11 cellular contexts compared by ENCODE assay signal in the genomic region with DNA sequence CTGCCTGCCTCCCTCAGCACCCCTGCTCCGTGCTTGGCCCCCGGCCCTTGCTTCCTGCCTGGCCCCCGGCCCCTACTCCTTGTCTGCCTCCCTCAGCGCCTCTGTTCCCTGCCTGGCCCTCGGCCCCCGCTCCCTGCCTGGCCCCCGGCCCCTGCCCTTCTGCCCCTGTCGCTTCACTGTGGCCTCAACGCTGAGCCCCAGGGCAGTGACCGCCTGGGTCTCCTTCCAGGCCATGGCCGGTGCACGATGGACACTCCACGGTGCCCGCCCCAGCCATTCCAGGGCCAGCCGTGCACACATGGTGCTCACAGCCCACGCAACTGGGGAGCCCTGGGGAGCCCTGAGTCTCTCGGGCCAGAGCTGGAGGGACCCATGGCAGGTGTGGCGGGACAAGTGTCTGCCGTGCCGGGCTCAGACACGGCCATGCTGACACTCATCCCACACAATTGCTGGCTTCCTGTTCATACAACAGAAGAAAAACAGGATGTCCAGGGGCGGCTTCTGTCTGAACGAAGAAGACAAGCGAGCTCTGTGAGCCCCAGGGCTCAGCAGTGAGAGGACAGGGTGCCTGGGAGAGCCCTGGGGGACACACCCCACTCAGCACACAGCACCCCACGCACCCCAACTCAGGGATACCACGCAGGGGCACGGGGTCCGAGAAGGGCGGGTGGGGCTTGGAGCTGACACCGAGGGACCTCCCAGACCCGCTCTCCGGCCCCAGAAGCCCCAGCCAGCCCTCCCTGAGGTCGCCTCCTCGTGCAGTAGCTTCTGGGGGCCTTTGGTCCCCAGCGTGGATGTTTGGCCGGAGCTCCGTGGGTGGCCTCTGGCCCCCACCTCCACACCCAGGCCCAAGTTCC. TPM values are rescaled to one million over a fixed set of nuclear protein-coding genes. Genes with fewer than 3 reads are reported as not detected.
A peak's percentile ranks its signal among the peaks of the same experiment; 100 is the strongest.
DNase-seq lines count a peak whose midpoint lies in the region; ATAC-seq and TF ChIP-seq lines count a peak whose summit lies in the region.
"Had no signal": no experiment of that assay in that cellular context is flagged by ENCODE, and none has a peak within 500 bp of the region (broad histone marks: within the 10 kb centered on the region; RNA-seq: fewer than 3 reads in every experiment).

No MANE protein-coding gene starts in this region.

- H3K27ac ChIP-seq in right cardiac atrium (ENCODE audit: low read length) = peak overlapping the region; percentile 43
- no peak overlapping the region for H3K27ac ChIP-seq in GM23248
- no peak overlapping the region for H3K27ac ChIP-seq in hepatocyte

- no peak overlapping the region for H3K4me3 ChIP-seq in right cardiac atrium (ENCODE audit: low read length)
- H3K4me3 ChIP-seq in GM23248 = no peak overlapping the region
- H3K4me3 ChIP-seq in hepatocyte = no peak overlapping the region

- H3K27me3 ChIP-seq in right cardiac atrium (ENCODE audit: control insufficient read depth, insufficient read depth) = no peaks in the 10 kb centered on the region
- H3K27me3 ChIP-seq in GM23248 (replicated peaks; ENCODE audit: insufficient read depth) = no peaks in the 10 kb centered on the region
- H3K27me3 ChIP-seq in hepatocyte = no peaks in the 10 kb centered on the region

- WGBS in right cardiac atrium = 47% methylated on average over 37 of the region's 37 CpGs
- WGBS in GM23248 (ENCODE audit: low coverage in 1 of 2, low lambda C conversion rate in 2 of 2, missing lambda C conversion rate in 2 of 2), 2 experiments = 88 to 89% methylated on average over 25 to 37 of the region's 37 CpGs
- 82% methylated on average over 23 of the region's 37 CpGs for WGBS in hepatocyte (ENCODE audit: low lambda C conversion rate, missing lambda C conversion rate)

- DNase-seq in T-helper 17 cell (no peak), right cardiac atrium (peak in 2 of 3 donors; percentile 57 to 63), NCI-H226 (no peak), mesenteric fat pad (ENCODE audit: low spot score) (no peak), GM23248 (no peak), hepatocyte (ENCODE audit: low spot score) (no peak)
- peak; percentile 18 for DNase-seq in activated T-helper 9 cell treated with anti-CD3 and anti-CD28 coated beads, Interleukin-2, amount 50 U/mL, for 16 hours (ENCODE audit: low read depth)
- DNase-seq in stimulated activated effector memory CD8-positive, alpha-beta T cell treated with anti-CD3 and anti-CD28 coated beads, Interleukin-12 subunit alpha, Interleukin-12 subunit beta, amount 100 ng/mL, for 72 hours (ENCODE audit: low spot score in 2 of 2) = no peak
- DNase-seq: amygdala, NCI-H1105, SIG-M5 had no signal

- no peaks in the 10 kb centered on the region for H3F3A ChIP-seq in GM23248 (ENCODE audit: insufficient read depth)

- H3K36me3 Mint-ChIP-seq in T-helper 17 cell (ENCODE audit: low read depth) = no peaks in the 10 kb centered on the region
- peaks cover 6% of the 10 kb centered on the region for H3K36me3 Mint-ChIP-seq in stimulated activated effector memory CD8-positive, alpha-beta T cell treated with anti-CD3 and anti-CD28 coated beads, Interleukin-12 subunit alpha, Interleukin-12 subunit beta, amount 100 ng/mL, for 72 hours

- peaks cover 7% of the 10 kb centered on the region for H3K4me1 Mint-ChIP-seq in T-helper 17 cell
- H3K4me1 Mint-ChIP-seq in stimulated activated effector memory CD8-positive, alpha-beta T cell treated with anti-CD3 and anti-CD28 coated beads, Interleukin-12 subunit alpha, Interleukin-12 subunit beta, amount 100 ng/mL, for 72 hours = peaks cover 18% of the 10 kb centered on the region

- no peaks in the 10 kb centered on the region for H4K20me1 ChIP-seq in GM23248 (ENCODE audit: insufficient read depth)
- H4K20me1 ChIP-seq in hepatocyte (ENCODE audit: insufficient read depth, poor library complexity, severe bottlenecking) = no peaks in the 10 kb centered on the region

- H3K4me3 Mint-ChIP-seq in T-helper 17 cell = peak overlapping the region; percentile 69
- H3K4me3 Mint-ChIP-seq in stimulated activated effector memory CD8-positive, alpha-beta T cell treated with anti-CD3 and anti-CD28 coated beads, Interleukin-12 subunit alpha, Interleukin-12 subunit beta, amount 100 ng/mL, for 72 hours = peak overlapping the region; percentile 35

- TF ChIP-seq CTCF in hepatocyte (IDR thresholded peaks at IDR 0.05; ENCODE audit: poor library complexity) = no peak

- H3K9me3 Mint-ChIP-seq in stimulated activated effector memory CD8-positive, alpha-beta T cell treated with anti-CD3 and anti-CD28 coated beads, Interleukin-12 subunit alpha, Interleukin-12 subunit beta, amount 100 ng/mL, for 72 hours = no peaks in the 10 kb centered on the region

- H3K79me2 ChIP-seq in GM23248 (ENCODE audit: insufficient read depth) (no peaks in the 10 kb centered on the region), hepatocyte (no peaks in the 10 kb centered on the region)

- intact Hi-C loops in right cardiac atrium (cut with DNase I) = no loop called here

- H3K27me3 Mint-ChIP-seq in T-helper 17 cell = no peaks in the 10 kb centered on the region

- H3K9me2 ChIP-seq in GM23248 (ENCODE audit: insufficient read depth) = no peaks in the 10 kb centered on the region
- no peaks in the 10 kb centered on the region for H3K9me2 ChIP-seq in hepatocyte (replicated peaks; ENCODE audit: insufficient read depth)

- ATAC-seq in T-helper 17 cell = no peak
- peak in 1 of 2 donors; percentile 54 for ATAC-seq in right cardiac atrium
- ATAC-seq in stimulated activated effector memory CD8-positive, alpha-beta T cell treated with anti-CD3 and anti-CD28 coated beads, Interleukin-12 subunit alpha, Interleukin-12 subunit beta, amount 100 ng/mL, for 72 hours = peak; percentile 76

- in situ Hi-C loops in GM23248 (cut with MboI) = no loop called here

- H3K9me3 ChIP-seq in T-helper 17 cell (ENCODE audit: control insufficient read depth, low read length, poor library complexity, severe bottlenecking) (no peaks in the 10 kb centered on the region), right cardiac atrium (ENCODE audit: control insufficient read depth, low read length) (no peaks in the 10 kb centered on the region), GM23248 (ENCODE audit: low read depth) (no peaks in the 10 kb centered on the region), hepatocyte (ENCODE audit: low read depth) (no peaks in the 10 kb centered on the region)

- H2AFZ ChIP-seq in GM23248 (no peak overlapping the region), hepatocyte (no peak overlapping the region)

- H3K4me1 ChIP-seq in right cardiac atrium (ENCODE audit: control insufficient read depth, insufficient read depth, low read length) (no peaks in the 10 kb centered on the region), GM23248 (ENCODE audit: insufficient read depth) (no peaks in the 10 kb centered on the region), hepatocyte (ENCODE audit: insufficient read depth) (no peaks in the 10 kb centered on the region)

- no peak overlapping the region for H3K27ac Mint-ChIP-seq in T-helper 17 cell
- H3K27ac Mint-ChIP-seq in stimulated activated effector memory CD8-positive, alpha-beta T cell treated with anti-CD3 and anti-CD28 coated beads, Interleukin-12 subunit alpha, Interleukin-12 subunit beta, amount 100 ng/mL, for 72 hours = peak overlapping the region; percentile 93

- no peak overlapping the region for H3K9ac ChIP-seq in GM23248

- H3K36me3 ChIP-seq in GM23248 (ENCODE audit: low read depth) = no peaks in the 10 kb centered on the region
- no peaks in the 10 kb centered on the region for H3K36me3 ChIP-seq in hepatocyte (replicated peaks; ENCODE audit: insufficient read depth, low read depth)

- no peak overlapping the region for H3K4me2 ChIP-seq in GM23248 (ENCODE audit: unreplicated experiment)
- H3K4me2 ChIP-seq in hepatocyte = no peak overlapping the region

RNA-seq across cellular contexts. Expression of a gene that starts 35.7 kb away (rescaled TPM):
- total RNA-seq in T-helper 17 cell (10 to 100 TPM; 15.4 to 17.8 TPM), right cardiac atrium (10 to 100 TPM in 2 of 4 donors, 1 to 10 TPM in 2; 7.9 to 13.4 (median 11.1) TPM), mesenteric fat pad (14.9 TPM), hepatocyte (7.3 and 11.8 TPM in 2 replicates)
- polyA plus RNA-seq in right cardiac atrium (14.6 TPM), GM23248 (2016; fragmentation: Nextera tagmentation; extraction: Ambion mirVana) (8.7 and 10.1 TPM in 2 replicates), hepatocyte (21.6 and 24.9 TPM in 2 replicates)
- 11.6 and 17.1 TPM in 2 replicates for total RNA-seq in GM23248 (2014; rRNA removed; shearing (Covaris generic))

RNA-seq across cellular contexts. Expression of a gene that starts 35.9 kb away (rescaled TPM):
- total RNA-seq in T-helper 17 cell (1 to 10 TPM; 3.0 to 3.3 TPM), right cardiac atrium (1 to 10 TPM; 3.1 to 7.5 (median 4.5) TPM), mesenteric fat pad (3.2 TPM), hepatocyte (7.2 and 8.2 TPM in 2 replicates)
- polyA plus RNA-seq in right cardiac atrium (4.3 TPM), GM23248 (2016; fragmentation: Nextera tagmentation; extraction: Ambion mirVana) (0.15 and 0.39 TPM in 2 replicates), hepatocyte (12.5 and 13.9 TPM in 2 replicates)
- 0.32 TPM in 1 of 2 replicates, not detected in the other for total RNA-seq in GM23248 (2014; rRNA removed; shearing (Covaris generic))

RNA-seq across cellular contexts. Expression of a gene that starts 53.9 kb away (rescaled TPM):
- not detected for total RNA-seq in T-helper 17 cell
- total RNA-seq in right cardiac atrium = not detected
- not detected for polyA plus RNA-seq in right cardiac atrium
- total RNA-seq in mesenteric fat pad = not detected
- not detected in 2 replicates for total RNA-seq in GM23248 (2014; rRNA removed; shearing (Covaris generic))
- polyA plus RNA-seq in GM23248 (2016; fragmentation: Nextera tagmentation; extraction: Ambion mirVana) = not detected in 2 replicates
- 6.1 and 7.1 TPM in 2 replicates for total RNA-seq in hepatocyte
- 14.2 and 16.5 TPM in 2 replicates for polyA plus RNA-seq in hepatocyte

Comparison
In these comparisons a context has a peak if more than half of its experiments do, and no peak if none do; other contexts are left out.
1. DNase-seq: peak in activated T-helper 9 cell treated with anti-CD3 and anti-CD28 coated beads, Interleukin-2, amount 50 U/mL, for 16 hours (single experiment) and right cardiac atrium (2 of 3); none in T-helper 17 cell (0 of 3), stimulated activated effector memory CD8-positive, alpha-beta T cell treated with anti-CD3 and anti-CD28 coated beads, Interleukin-12 subunit alpha, Interleukin-12 subunit beta, amount 100 ng/mL, for 72 hours (0 of 2), NCI-H226 (single experiment), mesenteric fat pad (single experiment), GM23248 (single experiment) and hepatocyte (single experiment).